1 cellular context compared by ENCODE assay signal in the genomic region with DNA sequence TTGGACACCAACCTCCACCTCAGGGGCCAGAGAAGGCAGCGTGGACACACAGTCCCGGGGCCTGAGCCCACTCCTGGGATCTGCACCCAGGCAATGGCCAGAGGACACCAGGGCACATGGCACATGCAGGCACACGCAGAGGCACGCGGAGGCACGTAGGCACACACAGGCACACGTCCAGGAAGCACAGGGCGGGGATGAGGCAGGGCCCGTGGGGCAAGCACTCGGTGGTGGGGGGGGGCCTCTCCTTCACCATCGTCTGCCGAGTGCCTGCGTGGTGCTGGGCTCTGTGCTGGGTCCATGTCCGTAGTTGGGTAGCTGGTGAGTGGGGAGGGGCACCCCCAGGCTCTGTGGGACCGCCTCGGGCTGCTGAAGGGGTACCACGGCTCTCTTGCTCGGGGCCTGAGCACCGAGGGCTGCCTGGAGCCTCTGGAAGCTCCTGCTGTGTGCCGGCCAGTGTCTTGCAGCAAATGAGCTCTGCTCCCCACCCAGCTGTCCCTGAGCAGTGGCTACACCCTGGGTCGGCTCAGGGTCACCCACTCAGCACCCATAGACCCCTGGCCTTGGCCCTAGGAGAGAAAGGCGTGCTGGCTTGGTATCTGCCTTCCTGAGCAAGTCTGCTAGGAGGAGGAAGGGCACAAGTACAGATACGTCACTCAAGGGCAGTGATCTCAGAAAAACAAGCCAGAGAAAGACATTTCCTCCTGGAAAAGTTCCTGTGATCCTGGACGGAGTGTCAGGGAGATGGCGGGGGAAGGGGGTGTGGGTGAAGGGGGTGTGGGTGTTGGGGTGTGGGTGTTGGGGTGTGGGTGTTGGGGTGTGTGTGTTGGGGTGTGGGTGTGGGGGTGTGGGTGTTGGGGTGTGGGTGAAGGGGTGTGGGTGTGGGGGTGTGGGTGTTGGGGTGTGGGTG.
TF ChIP-seq lines count a peak whose summit lies in the region.

No MANE protein-coding gene starts in this region.

TF ChIP-seq in endothelial cell of umbilical vein, 7 proteins besides CTCF, POLR2A, EP300 and RAD21 (continued from another document):
- no peak for TF ChIP-seq EZH2 (IDR thresholded peaks at IDR 0.05; ENCODE audit: borderline replicate concordance, low read depth, low read length, severe bottlenecking)
- TF ChIP-seq JUN (IDR thresholded peaks at IDR 0.05; ENCODE audit: borderline replicate concordance, insufficient read depth, insufficient read length, low read depth), result no peak
- TF ChIP-seq GATA2 (IDR thresholded peaks at IDR 0.05; ENCODE audit: insufficient read depth, insufficient read length, low read depth, low read length), result no peak
- no peak for TF ChIP-seq POLR2AphosphoS5 (IDR thresholded peaks at IDR 0.05; ENCODE audit: insufficient read depth, low read depth, low read length)
